In the genomic region with DNA sequence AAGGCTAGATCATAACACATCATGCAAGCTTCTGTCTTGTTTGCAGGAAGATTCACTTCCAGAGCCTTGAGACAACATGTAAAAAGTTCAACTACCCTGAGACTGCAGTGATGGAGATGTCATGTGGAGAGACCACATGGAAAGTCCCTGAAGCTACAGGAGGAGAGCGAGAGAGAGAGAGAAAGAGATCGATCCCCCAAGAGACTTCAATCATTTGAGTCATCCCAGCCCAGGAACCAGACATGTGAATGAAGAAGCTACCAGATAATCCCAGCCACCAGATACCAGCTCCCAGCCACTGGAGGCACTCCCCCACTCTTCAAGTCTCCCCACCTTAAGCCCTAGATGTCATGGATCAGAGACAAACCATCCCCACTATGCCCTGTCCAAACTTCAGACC, we compare ENCODE assay signal across 17 cellular contexts. TPM values are rescaled to one million over a fixed set of nuclear protein-coding genes. Genes with fewer than 3 reads are reported as not detected.
"Had no signal": no experiment of that assay in that cellular context is flagged by ENCODE, and none has a peak within 500 bp of the region (broad histone marks: within the 10 kb centered on the region; RNA-seq: fewer than 3 reads in every experiment).

No MANE protein-coding gene starts in this region.

- H3K27ac Mint-ChIP-seq: activated CD8-positive, alpha-beta memory T cell treated with anti-CD3 and anti-CD28 coated beads, Interleukin-2, amount 10 ng/mL, durations not matched to agents 7 days and 5 days; activated naive CD4-positive, alpha-beta T cell treated with anti-CD3 and anti-CD28 coated beads, Interleukin-2, amount 50 U/mL, for 24 hours; activated T-cell treated with anti-CD3 and anti-CD28 coated beads, Interleukin-2, amount 50 U/mL, for 24 hours; naive thymus-derived CD4-positive, alpha-beta T cell had no signal

- H3K4me3 Mint-ChIP-seq: activated CD8-positive, alpha-beta memory T cell treated with anti-CD3 and anti-CD28 coated beads, Interleukin-2, amount 10 ng/mL, durations not matched to agents 7 days and 5 days; activated naive CD4-positive, alpha-beta T cell treated with anti-CD3 and anti-CD28 coated beads, Interleukin-2, amount 50 U/mL, for 24 hours; activated T-cell treated with anti-CD3 and anti-CD28 coated beads, Interleukin-2, amount 50 U/mL, for 24 hours; naive thymus-derived CD4-positive, alpha-beta T cell had no signal

- FAIRE-seq: endothelial cell of umbilical vein, urothelium cell line had no signal

- H3K4me3 ChIP-seq: colonic mucosa, left ventricle myocardium inferior, mucosa of descending colon, sigmoid colon, tibial artery had no signal

- H3K9me3 Mint-ChIP-seq: activated naive CD4-positive, alpha-beta T cell treated with anti-CD3 and anti-CD28 coated beads, Interleukin-2, amount 50 U/mL, for 24 hours had no signal

- DNase-seq: activated CD4-positive, alpha-beta T cell treated with anti-CD3 and anti-CD28 coated beads, Interleukin-2, amount 50 U/mL, for 4 hours; activated CD8-positive, alpha-beta memory T cell treated with anti-CD3 and anti-CD28 coated beads, Interleukin-2, amount 10 ng/mL, durations not matched to agents 7 days and 5 days; activated effector memory CD4-positive, alpha-beta T cell treated with anti-CD3 and anti-CD28 coated beads, Interleukin-2, amount 50 U/mL, for 16 hours; activated T-cell treated with anti-CD3 and anti-CD28 coated beads, Interleukin-2, amount 50 U/mL, for 24 hours; amniotic stem cell; caudate nucleus; colonic mucosa; foreskin melanocyte; left ventricle myocardium inferior; mucosa of descending colon; naive thymus-derived CD4-positive, alpha-beta T cell; sigmoid colon; stimulated activated CD4-positive, alpha-beta T cell treated with anti-CD3 and anti-CD28 coated beads, Interleukin-1b, Interleukin-23, amount 100 ng/mL, for 48 hours; tibial artery had no signal

- ATAC-seq: activated CD8-positive, alpha-beta memory T cell treated with anti-CD3 and anti-CD28 coated beads, Interleukin-2, amount 10 ng/mL, durations not matched to agents 7 days and 5 days; mucosa of descending colon; naive thymus-derived CD4-positive, alpha-beta T cell had no signal

RNA-seq across cellular contexts. Expression of a gene that starts 54.9 kb away (rescaled TPM):
- polyA plus RNA-seq: endothelial cell of umbilical vein had no signal
